In the genomic region with DNA sequence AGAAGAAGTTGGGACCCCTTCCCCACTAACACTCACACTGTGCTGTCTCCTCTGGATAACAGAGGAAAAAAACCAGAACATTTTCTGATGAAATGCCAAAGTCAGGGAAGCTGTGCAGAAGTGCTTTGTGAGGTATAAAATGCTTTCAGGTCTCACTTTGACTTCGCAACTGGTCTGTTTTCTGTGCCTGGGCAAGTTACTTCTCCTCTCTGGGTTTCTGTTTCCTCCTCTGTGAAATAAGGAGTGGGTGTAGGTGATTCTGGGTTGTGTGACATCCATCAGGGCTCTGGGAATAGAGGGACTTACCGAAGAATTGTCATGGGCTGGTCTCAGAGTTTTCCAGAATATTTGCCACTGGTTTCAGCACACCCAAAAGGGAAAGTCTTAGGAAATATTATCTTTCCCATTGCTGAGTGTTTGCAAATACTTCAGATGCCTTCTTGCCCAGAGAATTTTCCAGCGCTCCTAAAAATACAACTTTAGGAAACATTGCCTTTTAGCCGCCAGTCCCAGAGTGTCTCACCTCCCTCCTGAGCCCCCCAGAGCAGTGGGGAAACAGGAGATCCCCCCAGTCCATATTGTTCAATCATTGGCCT, we compare ENCODE assay signal across 11 cellular contexts.
DNase-seq lines count a peak whose midpoint lies in the region; ATAC-seq, FAIRE-seq and TF ChIP-seq lines count a peak whose summit lies in the region.
"Had no signal": no experiment of that assay in that cellular context is flagged by ENCODE, and none has a peak within 500 bp of the region (broad histone marks: within the 10 kb centered on the region; RNA-seq: fewer than 3 reads in every experiment).

No MANE protein-coding gene starts in this region.

- H3K4me2 ChIP-seq in osteoblast (ENCODE audit: insufficient read depth, low read length): peak overlapping the region; percentile 71

- H3K79me2 ChIP-seq in osteoblast (ENCODE audit: insufficient read depth, low read length): no peaks in the 10 kb centered on the region

- TF ChIP-seq POLR2A in GM12892 (IDR thresholded peaks at IDR 0.05; ENCODE audit: low read depth, low read length): no peak

- H3K4me3 Mint-ChIP-seq in CD4-positive, CD25-positive, alpha-beta regulatory T cell: peak overlapping the region in 1 of 4 donors; percentile 89
- H3K4me3 Mint-ChIP-seq in central memory CD8-positive, alpha-beta T cell: peak overlapping the region; percentile 90

- H3K27me3 Mint-ChIP-seq in CD4-positive, CD25-positive, alpha-beta regulatory T cell: peaks cover 15% of the 10 kb centered on the region
- H3K27me3 Mint-ChIP-seq in central memory CD8-positive, alpha-beta T cell: no peaks in the 10 kb centered on the region

- H3K27ac ChIP-seq in CD4-positive, CD25-positive, alpha-beta regulatory T cell (ENCODE audit: insufficient read depth, low read length, poor library complexity, severe bottlenecking): no peak overlapping the region
- no peak overlapping the region for H3K27ac ChIP-seq in osteoblast (ENCODE audit: low read depth, low read length)

- peak in 1 of 3 donors; percentile 30 for DNase-seq in CD4-positive, CD25-positive, alpha-beta regulatory T cell
- DNase-seq in NOMO-1 treated with DMSO at 0.1 percent for 48 hours (lab: John Stamatoyannopoulos, UW; ENCODE audit: unreplicated experiment): peak; percentile 19
- no peak for DNase-seq in central memory CD8-positive, alpha-beta T cell (ENCODE audit: low spot score in 2 of 2)
- DNase-seq in osteoblast (ENCODE audit: insufficient read length, low spot score, missing footprints): no peak
- DNase-seq in HuH-7 (ENCODE audit: low spot score): no peak
- DNase-seq in middle frontal gyrus (ENCODE audit: extremely low spot score, low spot score): no peak
- no peak for DNase-seq in GM12892 (ENCODE audit: insufficient read length)
- DNase-seq: cortex of kidney, KG1, NCI-H2029 had no signal

- H3K9me3 Mint-ChIP-seq in CD4-positive, CD25-positive, alpha-beta regulatory T cell: no peaks in the 10 kb centered on the region
- H3K9me3 Mint-ChIP-seq in central memory CD8-positive, alpha-beta T cell: no peaks in the 10 kb centered on the region

- H3K4me1 Mint-ChIP-seq in CD4-positive, CD25-positive, alpha-beta regulatory T cell: peaks cover 0 to 57% (median 29%) of the 10 kb centered on the region in 4 donors
- H3K4me1 Mint-ChIP-seq in central memory CD8-positive, alpha-beta T cell: peaks cover 84% of the 10 kb centered on the region

- no peaks in the 10 kb centered on the region for H3K27me3 ChIP-seq in CD4-positive, CD25-positive, alpha-beta regulatory T cell (ENCODE audit: control insufficient read depth, insufficient read depth, low read length)
- H3K27me3 ChIP-seq in osteoblast (ENCODE audit: insufficient read depth, low read length): peaks cover 6% of the 10 kb centered on the region

- no peak for ATAC-seq in CD4-positive, CD25-positive, alpha-beta regulatory T cell (ENCODE audit: low read depth in 2 of 2)
- no peak for ATAC-seq in central memory CD8-positive, alpha-beta T cell (replicated peaks; ENCODE audit: extremely low read depth, poor library complexity, severe bottlenecking)
- no peak for ATAC-seq in HG02610 (IDR thresholded peaks at IDR 0.05; ENCODE audit: unreplicated experiment)

- FAIRE-seq in GM12892 (lab: Jason Lieb, UNC): no peak

- peaks cover 46% of the 10 kb centered on the region for H3K4me1 ChIP-seq in CD4-positive, CD25-positive, alpha-beta regulatory T cell (ENCODE audit: control insufficient read depth, insufficient read depth, low read length, poor library complexity, severe bottlenecking)
- H3K4me1 ChIP-seq in osteoblast (ENCODE audit: insufficient read depth, low read length): peaks cover 19% of the 10 kb centered on the region

- TF ChIP-seq CTCF in osteoblast (IDR thresholded peaks at IDR 0.05; ENCODE audit: extremely low read depth, low read depth, low read length): no peak

- H3K4me3 ChIP-seq in CD4-positive, CD25-positive, alpha-beta regulatory T cell (ENCODE audit: low read depth, low read length): no peak overlapping the region
- peak overlapping the region; percentile 56 for H3K4me3 ChIP-seq in osteoblast (ENCODE audit: insufficient read depth, low read length)

- H3K9me3 ChIP-seq in CD4-positive, CD25-positive, alpha-beta regulatory T cell (ENCODE audit: control insufficient read depth in 2 of 2, low read length in 2 of 2): no peaks in the 10 kb centered on the region
- H3K9me3 ChIP-seq in osteoblast (ENCODE audit: low read depth, low read length): no peaks in the 10 kb centered on the region

- no peak overlapping the region for H2AFZ ChIP-seq in osteoblast (ENCODE audit: low read length)

- peaks cover 12% of the 10 kb centered on the region for H4K20me1 ChIP-seq in osteoblast (ENCODE audit: insufficient read depth, low read length)

- H3K27ac Mint-ChIP-seq in CD4-positive, CD25-positive, alpha-beta regulatory T cell: peak overlapping the region; percentile 74 to 93 (median 78)
- peak overlapping the region; percentile 96 for H3K27ac Mint-ChIP-seq in central memory CD8-positive, alpha-beta T cell (ENCODE audit: low read depth)

- H3K36me3 Mint-ChIP-seq in CD4-positive, CD25-positive, alpha-beta regulatory T cell: no peaks in the 10 kb centered on the region
- H3K36me3 Mint-ChIP-seq in central memory CD8-positive, alpha-beta T cell (ENCODE audit: insufficient read depth): peaks cover 22% of the 10 kb centered on the region

- H3K36me3 ChIP-seq in CD4-positive, CD25-positive, alpha-beta regulatory T cell (ENCODE audit: control insufficient read depth, insufficient read depth, low read length): no peaks in the 10 kb centered on the region
- no peaks in the 10 kb centered on the region for H3K36me3 ChIP-seq in osteoblast (ENCODE audit: insufficient read depth, low read length)
